ENCODE assay signal across 1 cellular context in the genomic region with DNA sequence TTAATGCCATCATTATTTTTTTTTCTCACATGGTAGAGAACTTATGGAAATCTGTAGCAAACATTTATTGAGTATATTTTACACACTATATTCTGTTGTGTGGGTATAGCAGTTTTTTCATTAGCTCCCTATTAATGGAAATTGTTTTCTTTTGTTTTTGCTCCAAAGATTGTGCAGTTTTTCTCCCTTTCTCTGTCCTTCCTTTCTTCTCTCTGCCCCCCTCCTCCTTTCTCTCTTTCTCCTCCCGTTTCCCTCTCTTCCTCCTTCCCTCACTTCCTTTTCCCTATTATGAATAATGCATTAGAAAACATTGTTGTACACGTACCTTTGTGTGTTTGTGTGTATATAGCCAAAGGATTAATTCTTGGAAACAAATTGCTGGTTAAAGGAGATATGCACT.
TF ChIP-seq lines count a peak whose summit lies in the region.

No MANE protein-coding gene starts in this region.

TF ChIP-seq in GM23338, 12 proteins besides CTCF, POLR2A, EP300 and RAD21 (continued from another document):
- TF ChIP-seq CREB1 (CRISPR knock-in tag; IDR thresholded peaks at IDR 0.05; ENCODE audit: low read depth) (no peak), JUNB (IDR thresholded peaks at IDR 0.05; ENCODE audit: unreplicated experiment) (no peak)
